Comparison of ENCODE assay signal across 9 cellular contexts in the genomic region with DNA sequence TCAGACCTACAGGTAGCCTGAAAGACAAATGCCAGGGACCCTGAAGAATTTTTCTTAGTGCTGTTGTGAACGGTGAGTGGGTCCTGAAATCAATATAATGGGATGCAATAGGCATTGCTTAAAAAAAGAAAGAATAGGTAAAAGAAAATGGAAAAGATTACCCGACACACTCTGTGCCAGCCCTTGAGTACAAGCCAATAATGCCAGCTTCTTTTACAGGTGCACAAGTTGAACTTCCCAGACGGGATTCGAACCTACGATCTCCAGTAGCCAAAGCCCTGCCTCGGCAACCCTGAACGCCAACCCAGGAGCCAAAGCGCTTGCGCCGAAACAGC. TPM values are rescaled to one million over a fixed set of nuclear protein-coding genes. Genes with fewer than 3 reads are reported as not detected.
A peak's percentile ranks its signal among the peaks of the same experiment; 100 is the strongest.
DNase-seq lines count a peak whose midpoint lies in the region; ATAC-seq lines count a peak whose summit lies in the region.
"Had no signal": no experiment of that assay in that cellular context is flagged by ENCODE, and none has a peak within 500 bp of the region (broad histone marks: within the 10 kb centered on the region; RNA-seq: fewer than 3 reads in every experiment).

No MANE protein-coding gene starts in this region.

- no peak overlapping the region for H3K27ac ChIP-seq in subcutaneous abdominal adipose tissue (ENCODE audit: low read depth, low read length)
- H3K27ac ChIP-seq in caudate nucleus (ENCODE audit: low read depth, low read length), result no peak overlapping the region

- peak overlapping the region in 4 of 5 donors; percentile 9 to 83 (median 71) for H3K4me3 ChIP-seq in subcutaneous abdominal adipose tissue (ENCODE audit: low read depth in 1 of 5, low read length in 5 of 5)

- peaks cover 0 to 7% (median 0%) of the 10 kb centered on the region in 5 donors for H3K27me3 ChIP-seq in subcutaneous abdominal adipose tissue (ENCODE audit: control insufficient read depth in 5 of 5, insufficient read depth in 4 of 5, low read length in 5 of 5)

- peak overlapping the region; percentile 80 for H3K4me3 Mint-ChIP-seq in activated T-cell treated with anti-CD3 and anti-CD28 coated beads, Interleukin-2, amount 50 U/mL, for 24 hours
- H3K4me3 Mint-ChIP-seq in activated T-helper 1 cell treated with anti-CD3 and anti-CD28 coated beads, Interleukin-12 subunit alpha, Interleukin-12 subunit beta, Interleukin-2, Interleukin-4 antibody, amounts not matched to agents 30 ng/mL and 10 ng/mL and 1 ng/mL, durations not matched to agents 14 hours and 24 hours and 36 hours, result peak overlapping the region; percentile 98
- peak overlapping the region; percentile 90 to 94 (median 93) for H3K4me3 Mint-ChIP-seq in immature natural killer cell

- intact Hi-C loops in activated T-helper 1 cell treated with anti-CD3 and anti-CD28 coated beads, Interleukin-12 subunit alpha, Interleukin-12 subunit beta, Interleukin-2, Interleukin-4 antibody, amounts not matched to agents 30 ng/mL and 10 ng/mL and 1 ng/mL, durations not matched to agents 14 hours and 24 hours and 36 hours (cut with micrococcal nuclease), result loop anchor here (1.0 to 5.0 kb wide), 11 partner anchors 9 to 532 kb away; partner anchors contain the start of genes GRIPAP1, HDAC6, PIM2 and PPP1R3F

- H3K9me3 ChIP-seq in subcutaneous abdominal adipose tissue (ENCODE audit: control insufficient read depth in 5 of 5, low read length in 5 of 5), result peaks cover 0 to 5% (median under 1%) of the 10 kb centered on the region in 5 donors

- peaks cover 19% of the 10 kb centered on the region for H3K4me1 Mint-ChIP-seq in activated T-cell treated with anti-CD3 and anti-CD28 coated beads, Interleukin-2, amount 50 U/mL, for 24 hours (ENCODE audit: low read depth)
- H3K4me1 Mint-ChIP-seq in activated T-helper 1 cell treated with anti-CD3 and anti-CD28 coated beads, Interleukin-12 subunit alpha, Interleukin-12 subunit beta, Interleukin-2, Interleukin-4 antibody, amounts not matched to agents 30 ng/mL and 10 ng/mL and 1 ng/mL, durations not matched to agents 14 hours and 24 hours and 36 hours (ENCODE audit: low read depth), result peaks cover 23% of the 10 kb centered on the region
- peaks cover 28 to 32% of the 10 kb centered on the region in 2 donors for H3K4me1 Mint-ChIP-seq in immature natural killer cell

- H3K36me3 Mint-ChIP-seq in activated T-cell treated with anti-CD3 and anti-CD28 coated beads, Interleukin-2, amount 50 U/mL, for 24 hours (ENCODE audit: low read depth), result no peaks in the 10 kb centered on the region
- H3K36me3 Mint-ChIP-seq in activated T-helper 1 cell treated with anti-CD3 and anti-CD28 coated beads, Interleukin-12 subunit alpha, Interleukin-12 subunit beta, Interleukin-2, Interleukin-4 antibody, amounts not matched to agents 30 ng/mL and 10 ng/mL and 1 ng/mL, durations not matched to agents 14 hours and 24 hours and 36 hours (ENCODE audit: low read depth), result peaks cover 2% of the 10 kb centered on the region
- H3K36me3 Mint-ChIP-seq in immature natural killer cell, result no peaks in the 10 kb centered on the region

- no peak overlapping the region for H3K9ac ChIP-seq in subcutaneous abdominal adipose tissue (ENCODE audit: low read length in 5 of 5)

- peak overlapping the region; percentile 92 for H3K27ac Mint-ChIP-seq in activated T-cell treated with anti-CD3 and anti-CD28 coated beads, Interleukin-2, amount 50 U/mL, for 24 hours
- peak overlapping the region; percentile 98 for H3K27ac Mint-ChIP-seq in activated T-helper 1 cell treated with anti-CD3 and anti-CD28 coated beads, Interleukin-12 subunit alpha, Interleukin-12 subunit beta, Interleukin-2, Interleukin-4 antibody, amounts not matched to agents 30 ng/mL and 10 ng/mL and 1 ng/mL, durations not matched to agents 14 hours and 24 hours and 36 hours
- peak overlapping the region; percentile 85 to 99 (median 96) for H3K27ac Mint-ChIP-seq in immature natural killer cell

- no peak for DNase-seq in activated T-cell treated with anti-CD3 and anti-CD28 coated beads, Interleukin-2, amount 50 U/mL, for 24 hours
- no peak for DNase-seq in activated T-cell treated with anti-CD3 and anti-CD28 coated beads, Interleukin-2, amount 50 U/mL, for 1 hour
- DNase-seq in activated T-helper 1 cell treated with anti-CD3 and anti-CD28 coated beads, Interleukin-12 subunit alpha, Interleukin-12 subunit beta, Interleukin-2, Interleukin-4 antibody, amounts not matched to agents 30 ng/mL and 10 ng/mL and 1 ng/mL, durations not matched to agents 14 hours and 24 hours and 36 hours (ENCODE audit: low spot score), result no peak
- DNase-seq in immature natural killer cell, result no peak
- DNase-seq in caudate nucleus (lab: John Stamatoyannopoulos, UW), result no peak
- DNase-seq in HUDEP-2 (lab: John Stamatoyannopoulos, UW; ENCODE audit: unreplicated experiment in 76 of 76), result no peak

- H3K27me3 Mint-ChIP-seq in activated T-cell treated with anti-CD3 and anti-CD28 coated beads, Interleukin-2, amount 50 U/mL, for 24 hours, result peaks cover 13% of the 10 kb centered on the region
- no peaks in the 10 kb centered on the region for H3K27me3 Mint-ChIP-seq in activated T-helper 1 cell treated with anti-CD3 and anti-CD28 coated beads, Interleukin-12 subunit alpha, Interleukin-12 subunit beta, Interleukin-2, Interleukin-4 antibody, amounts not matched to agents 30 ng/mL and 10 ng/mL and 1 ng/mL, durations not matched to agents 14 hours and 24 hours and 36 hours (ENCODE audit: insufficient read depth)
- H3K27me3 Mint-ChIP-seq in immature natural killer cell (ENCODE audit: low read depth in 3 of 3), result peaks cover 2 to 10% (median 10%) of the 10 kb centered on the region in 3 donors

- H3K36me3 ChIP-seq in subcutaneous abdominal adipose tissue (ENCODE audit: control insufficient read depth in 5 of 5, insufficient read depth in 5 of 5, low read length in 5 of 5), result no peaks in the 10 kb centered on the region

- no peak for ATAC-seq in HG02885 (IDR thresholded peaks at IDR 0.05; ENCODE audit: poor library complexity, unreplicated experiment)

- H3K4me1 ChIP-seq in subcutaneous abdominal adipose tissue (ENCODE audit: control insufficient read depth in 5 of 5, insufficient read depth in 5 of 5, low read length in 5 of 5), result peaks cover 0 to 12% (median 11%) of the 10 kb centered on the region in 5 donors

- no peaks in the 10 kb centered on the region for H3K9me3 Mint-ChIP-seq in activated T-cell treated with anti-CD3 and anti-CD28 coated beads, Interleukin-2, amount 50 U/mL, for 24 hours
- no peaks in the 10 kb centered on the region for H3K9me3 Mint-ChIP-seq in activated T-helper 1 cell treated with anti-CD3 and anti-CD28 coated beads, Interleukin-12 subunit alpha, Interleukin-12 subunit beta, Interleukin-2, Interleukin-4 antibody, amounts not matched to agents 30 ng/mL and 10 ng/mL and 1 ng/mL, durations not matched to agents 14 hours and 24 hours and 36 hours
- H3K9me3 Mint-ChIP-seq in immature natural killer cell, result no peaks in the 10 kb centered on the region

RNA-seq across cellular contexts. Expression of gene GLOD5, which starts 24.7 kb away (rescaled TPM):
- total RNA-seq in activated T-helper 1 cell treated with anti-CD3 and anti-CD28 coated beads, Interleukin-12 subunit alpha, Interleukin-12 subunit beta, Interleukin-2, Interleukin-4 antibody, amounts not matched to agents 30 ng/mL and 10 ng/mL and 1 ng/mL, durations not matched to agents 14 hours and 24 hours and 36 hours, result not detected in 2 replicates
- polyA plus RNA-seq in immature natural killer cell, result not detected
- total RNA-seq: NCI-H460 had no signal

RNA-seq across cellular contexts. Expression of gene SUV39H1, which starts 40.3 kb away (rescaled TPM):
- 27.5 and 27.7 TPM in 2 replicates for total RNA-seq in activated T-helper 1 cell treated with anti-CD3 and anti-CD28 coated beads, Interleukin-12 subunit alpha, Interleukin-12 subunit beta, Interleukin-2, Interleukin-4 antibody, amounts not matched to agents 30 ng/mL and 10 ng/mL and 1 ng/mL, durations not matched to agents 14 hours and 24 hours and 36 hours
- polyA plus RNA-seq in immature natural killer cell, result 10 to 100 TPM; 13.0 to 18.5 (median 16.4) TPM

RNA-seq across cellular contexts. Expression of gene GATA1, which starts 49.5 kb away (rescaled TPM):
- total RNA-seq in activated T-helper 1 cell treated with anti-CD3 and anti-CD28 coated beads, Interleukin-12 subunit alpha, Interleukin-12 subunit beta, Interleukin-2, Interleukin-4 antibody, amounts not matched to agents 30 ng/mL and 10 ng/mL and 1 ng/mL, durations not matched to agents 14 hours and 24 hours and 36 hours, result not detected in 2 replicates
- under 1 TPM in 1 of 3 donors, not detected in 2; 0.28 TPM for polyA plus RNA-seq in immature natural killer cell
- total RNA-seq: NCI-H460 had no signal

RNA-seq across cellular contexts. Expression of gene WAS, which starts 53.2 kb away (rescaled TPM):
- total RNA-seq in activated T-helper 1 cell treated with anti-CD3 and anti-CD28 coated beads, Interleukin-12 subunit alpha, Interleukin-12 subunit beta, Interleukin-2, Interleukin-4 antibody, amounts not matched to agents 30 ng/mL and 10 ng/mL and 1 ng/mL, durations not matched to agents 14 hours and 24 hours and 36 hours, result 106 and 122 TPM in 2 replicates
- polyA plus RNA-seq in immature natural killer cell, result 10 to 100 TPM; 15.2 to 43.0 (median 18.3) TPM
